8 cellular contexts compared by ENCODE assay signal in the genomic region with DNA sequence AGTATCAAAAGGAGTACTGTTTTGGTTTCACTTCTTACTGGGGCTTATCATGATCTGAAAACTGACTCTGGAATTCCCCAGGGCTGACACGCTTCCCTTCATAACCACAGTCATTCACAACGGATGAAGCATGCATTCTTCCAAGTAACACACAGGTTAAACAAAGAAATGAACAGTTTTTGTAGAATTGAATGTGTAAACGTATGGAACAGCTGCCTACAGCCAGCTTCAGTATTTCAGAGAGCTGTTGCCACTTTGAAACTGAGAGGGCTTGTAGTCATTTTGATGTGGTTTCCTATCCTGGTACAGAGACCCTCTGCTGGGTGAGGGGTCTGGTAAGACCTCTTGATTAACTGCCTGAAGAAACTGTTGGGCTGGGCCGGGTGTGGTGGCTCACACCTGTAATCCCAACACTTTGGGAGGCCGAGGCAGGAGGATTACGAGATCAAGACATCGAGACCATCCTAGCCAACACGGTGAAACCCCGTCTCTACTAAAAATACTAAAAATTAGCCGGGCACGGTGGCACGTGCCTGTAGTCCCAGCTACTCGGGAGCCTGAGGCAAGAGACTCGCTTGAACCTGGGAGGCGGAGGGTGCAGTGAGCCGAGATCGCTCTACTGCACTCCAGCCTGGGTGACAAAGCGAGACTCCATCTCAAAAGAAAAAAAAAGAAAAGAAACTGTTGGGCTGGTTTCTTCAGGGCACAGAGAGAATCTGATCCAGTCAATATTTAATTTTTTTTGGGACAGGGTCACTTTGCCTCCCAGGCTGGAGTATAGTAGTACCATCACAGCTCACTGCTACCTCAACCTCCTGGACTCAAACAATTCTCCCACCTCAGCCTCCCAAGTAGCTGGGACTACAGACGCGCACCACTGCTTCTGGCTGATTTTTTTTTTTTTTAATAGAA. TPM values are rescaled to one million over a fixed set of nuclear protein-coding genes. Genes with fewer than 3 reads are reported as not detected.
DNase-seq lines count a peak whose midpoint lies in the region; ATAC-seq and TF ChIP-seq lines count a peak whose summit lies in the region.

No MANE protein-coding gene starts in this region.

- DNase-seq in CD1c-positive myeloid dendritic cell (ENCODE audit: extremely low spot score) (peak; percentile 83), RPMI8226 (peak; percentile 58), amniotic stem cell (lab: John Stamatoyannopoulos, UW) (peak; percentile 85), mucosa of descending colon (peak in 1 of 3 donors; percentile 38), sciatic nerve (ENCODE audit: low spot score) (no peak), right atrium auricular region (ENCODE audit: low spot score) (no peak)

- ATAC-seq in GM21825 (IDR thresholded peaks at IDR 0.05; ENCODE audit: unreplicated experiment) (peak; percentile 32), mucosa of descending colon (peak; percentile 35), sciatic nerve (no peak), HG02970 (IDR thresholded peaks at IDR 0.05; ENCODE audit: low FRiP score, unreplicated experiment) (no peak)

- H3K4me3 ChIP-seq in mucosa of descending colon (no peak overlapping the region), right atrium auricular region (no peak overlapping the region)

- intact Hi-C loops in mucosa of descending colon (cut with DNase I, micrococcal nuclease) (no loop called here), sciatic nerve (cut with DNase I) (no loop called here)

- H3K36me3 ChIP-seq in mucosa of descending colon (ENCODE audit: low read depth) (no peaks in the 10 kb centered on the region), right atrium auricular region (no peaks in the 10 kb centered on the region)

- no peak overlapping the region for H3K27ac ChIP-seq in right atrium auricular region

- peaks cover 2 to 15% of the 10 kb centered on the region in 2 donors for H3K27me3 ChIP-seq in right atrium auricular region

- H3K4me1 ChIP-seq in mucosa of descending colon (ENCODE audit: low read depth) (peaks cover 46% of the 10 kb centered on the region), right atrium auricular region (peaks cover 0 to 18% of the 10 kb centered on the region in 2 donors)

- no peak for TF ChIP-seq CTCF in mucosa of descending colon (IDR thresholded peaks at IDR 0.05)
- TF ChIP-seq CTCF in right atrium auricular region (IDR thresholded peaks at IDR 0.05) = no peak

- no peaks in the 10 kb centered on the region for H3K9me3 ChIP-seq in mucosa of descending colon
- H3K9me3 ChIP-seq in right atrium auricular region = no peaks in the 10 kb centered on the region

RNA-seq across cellular contexts. Expression of gene NFE2L3, which starts 4.7 kb away (rescaled TPM):
- total RNA-seq in mucosa of descending colon (10 to 100 TPM in 1 of 3 donors, 1 to 10 TPM in 2; 7.3 to 12.2 (median 8.4) TPM), sciatic nerve (3.8 TPM), right atrium auricular region (1 to 10 TPM in 1 of 2 donors, under 1 TPM in 1; 0.63 to 1.8 TPM)

RNA-seq across cellular contexts. Expression of gene HNRNPA2B1, which starts 43.8 kb away (rescaled TPM):
- total RNA-seq in mucosa of descending colon = 100 to 1,000 TPM; 345 to 441 (median 379) TPM
- 377 TPM for total RNA-seq in sciatic nerve
- 100 to 1,000 TPM; 124 to 160 TPM for total RNA-seq in right atrium auricular region

RNA-seq across cellular contexts. Expression of gene CBX3, which starts 44.8 kb away (rescaled TPM):
- total RNA-seq in mucosa of descending colon = 10 to 100 TPM; 61.3 to 93.8 (median 81.4) TPM
- total RNA-seq in sciatic nerve = 77.4 TPM
- total RNA-seq in right atrium auricular region = 10 to 100 TPM; 37.9 to 43.3 TPM

Comparison
In these comparisons a context has a peak if more than half of its experiments do, and no peak if none do; other contexts are left out.
1. DNase-seq: peak in CD1c-positive myeloid dendritic cell (single experiment), RPMI8226 (single experiment) and amniotic stem cell (single experiment); none in sciatic nerve (single experiment) and right atrium auricular region (single experiment).
2. ATAC-seq: peak in GM21825 (single experiment) and mucosa of descending colon (single experiment); none in sciatic nerve (single experiment) and HG02970 (single experiment).